ENCODE assay signal across 19 cellular contexts in genomic region chr2:199646439-199646838, GRCh38.
DNase-seq lines count a peak whose midpoint lies in the region; ATAC-seq and TF ChIP-seq lines count a peak whose summit lies in the region.
"Had no signal": no experiment of that assay in that cellular context is flagged by ENCODE, and none has a peak within 500 bp of the region (broad histone marks: within the 10 kb centered on the region; RNA-seq: fewer than 3 reads in every experiment).

No MANE protein-coding gene starts in this region.

- H3K4me1 Mint-ChIP-seq in stimulated activated memory B cell treated with anti-CD40 and anti-IgM and Interleukin-4, amounts not matched to agents 10 μg/mL and 1 μg/mL and 100 μg/mL, for 72 hours: no peaks in the 10 kb centered on the region

- H3K4me3 Mint-ChIP-seq in stimulated activated memory B cell treated with anti-CD40 and anti-IgM and Interleukin-4, amounts not matched to agents 10 μg/mL and 1 μg/mL and 100 μg/mL, for 72 hours: no peak overlapping the region

- H3K27me3 ChIP-seq in ascending aorta: no peaks in the 10 kb centered on the region
- H3K27me3 ChIP-seq: transverse colon had no signal

- no peak overlapping the region for H3K4me3 ChIP-seq in ascending aorta
- H3K4me3 ChIP-seq: HAP-1, SK-N-MC, skin epidermis, transverse colon had no signal

- intact Hi-C loops in ascending aorta (cut with DNase I): no loop called here

- H3K9me3 Mint-ChIP-seq in stimulated activated memory B cell treated with anti-CD40 and anti-IgM and Interleukin-4, amounts not matched to agents 10 μg/mL and 1 μg/mL and 100 μg/mL, for 72 hours: peaks cover 7% of the 10 kb centered on the region

- no peaks in the 10 kb centered on the region for H3K9me3 ChIP-seq in ascending aorta
- H3K9me3 ChIP-seq: HAP-1, transverse colon had no signal

- DNase-seq in COR-L47 (lab: John Stamatoyannopoulos, UW) (no peak), ascending aorta (ENCODE audit: low spot score in 2 of 2) (no peak), NCI-H146 (lab: John Stamatoyannopoulos, UW) (no peak), mesenteric fat pad (ENCODE audit: low spot score) (no peak)
- DNase-seq: activated T-cell treated with anti-CD3 and anti-CD28 coated beads, Interleukin-2, amount 50 U/mL, for 48 hours; aorta; Calu3; effector CD8-positive, alpha-beta T cell; left cardiac atrium; NCI-H2029; transverse colon had no signal

- TF ChIP-seq CTCF in ascending aorta (IDR thresholded peaks at IDR 0.05): no peak

- no peaks in the 10 kb centered on the region for H3K4me1 ChIP-seq in ascending aorta
- H3K4me1 ChIP-seq: HAP-1, transverse colon had no signal

- no peak overlapping the region for H3K27ac Mint-ChIP-seq in stimulated activated memory B cell treated with anti-CD40 and anti-IgM and Interleukin-4, amounts not matched to agents 10 μg/mL and 1 μg/mL and 100 μg/mL, for 72 hours

- no peak overlapping the region for H3K27ac ChIP-seq in ascending aorta
- H3K27ac ChIP-seq: KMS-11, SK-N-MC, skin epidermis, transverse colon had no signal

- H3K27me3 Mint-ChIP-seq in stimulated activated memory B cell treated with anti-CD40 and anti-IgM and Interleukin-4, amounts not matched to agents 10 μg/mL and 1 μg/mL and 100 μg/mL, for 72 hours: peaks cover 22% of the 10 kb centered on the region

- H3K36me3 ChIP-seq in ascending aorta: no peaks in the 10 kb centered on the region
- H3K36me3 ChIP-seq: HAP-1, transverse colon had no signal

- H3K36me3 Mint-ChIP-seq in stimulated activated memory B cell treated with anti-CD40 and anti-IgM and Interleukin-4, amounts not matched to agents 10 μg/mL and 1 μg/mL and 100 μg/mL, for 72 hours: no peaks in the 10 kb centered on the region

- ATAC-seq in GM18909 (IDR thresholded peaks at IDR 0.05; ENCODE audit: poor library complexity, unreplicated experiment): peak; percentile 96
- peak; percentile 85 for ATAC-seq in GM21737 (IDR thresholded peaks at IDR 0.05; ENCODE audit: unreplicated experiment)
- ATAC-seq in HG03103 (IDR thresholded peaks at IDR 0.05; ENCODE audit: low read depth, unreplicated experiment): peak; percentile 72
- peak; percentile 88 for ATAC-seq in stimulated activated memory B cell treated with anti-CD40 and anti-IgM and Interleukin-4, amounts not matched to agents 10 μg/mL and 1 μg/mL and 100 μg/mL, for 72 hours
- ATAC-seq: left cardiac atrium had no signal
